Comparison of ENCODE assay signal across 8 cellular contexts in the genomic region with DNA sequence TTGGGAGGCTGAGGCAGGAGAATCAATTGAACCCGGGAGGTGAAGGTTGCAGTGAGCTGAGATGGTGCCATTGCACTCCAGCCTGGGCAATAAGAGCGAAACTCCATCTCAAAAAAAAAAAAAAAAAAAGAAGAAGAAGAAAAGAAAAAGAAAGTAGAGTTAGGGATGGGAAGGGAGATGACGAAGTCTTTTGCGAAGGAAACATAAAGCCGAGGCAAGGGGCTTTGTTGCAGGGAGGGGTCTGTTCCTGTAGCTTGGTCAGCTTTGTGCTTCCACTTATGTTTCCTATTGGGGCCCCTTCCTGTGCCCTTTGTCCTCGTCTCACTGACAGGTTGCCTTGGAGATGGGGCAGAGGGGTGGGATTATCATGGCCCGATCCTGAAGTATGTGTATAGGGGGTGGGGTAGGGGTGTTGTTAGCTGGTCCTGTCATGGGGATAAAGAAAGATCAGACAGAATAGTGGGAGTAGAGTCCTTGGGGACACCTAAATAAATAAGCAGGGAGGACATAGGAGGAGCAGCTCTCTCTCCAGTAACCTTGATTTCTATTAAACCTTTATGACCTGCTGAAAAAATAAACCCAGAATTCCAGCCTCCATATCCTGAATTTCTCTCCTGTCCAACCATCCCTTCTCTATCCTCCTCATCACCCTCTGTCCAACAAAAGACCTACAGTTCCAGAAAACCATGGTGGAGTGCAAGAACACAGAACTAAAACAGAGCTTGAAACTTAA. TPM values are rescaled to one million over a fixed set of nuclear protein-coding genes. Genes with fewer than 3 reads are reported as not detected.
DNase-seq lines count a peak whose midpoint lies in the region; ATAC-seq lines count a peak whose summit lies in the region.

No MANE protein-coding gene starts in this region.

- ATAC-seq in GM18502 (IDR thresholded peaks at IDR 0.05; ENCODE audit: poor library complexity, unreplicated experiment) = no peak
- no peak for ATAC-seq in HG03378 (IDR thresholded peaks at IDR 0.05; ENCODE audit: unreplicated experiment)

- DNase-seq in NCI-H2029 treated with DMSO at 0.1 percent for 48 hours (lab: John Stamatoyannopoulos, UW) = peak; percentile 75
- peak; percentile 46 to 75 for DNase-seq in lung microvascular endothelial cell (ENCODE audit: low read depth in 2 of 2)
- no peak for DNase-seq in G401 (ENCODE audit: low spot score)
- DNase-seq in DMS 273 treated with DMSO at 0.1 percent for 48 hours (lab: John Stamatoyannopoulos, UW) = no peak

- WGBS in adipose tissue, 3 donors = 21 to 49% (median 23%) methylated on average over 6 to 7 of the region's 7 CpGs

- H3K4me3 ChIP-seq in GM08714 (ENCODE audit: low read length) = peak overlapping the region; percentile 79; the same call in 1 of the 2 replicates

- peak overlapping the region; percentile 68 for H3K27ac ChIP-seq in adipose tissue (ENCODE audit: low read depth, low read length)

- in situ Hi-C loops in G401 (cut with HindIII; ENCODE audit: low sequenced_read_pairs) = no loop called here

RNA-seq across cellular contexts. Expression of a gene that starts 1.2 kb away (rescaled TPM):
- polyA plus RNA-seq in adipose tissue = 100 to 1,000 TPM; 140 to 335 (median 301) TPM
- total RNA-seq in lung microvascular endothelial cell = 469 and 552 TPM in 2 replicates
- total RNA-seq in G401 (2014; rRNA removed; shearing (Covaris generic)) = 868 and 869 TPM in 2 replicates

RNA-seq across cellular contexts. Expression of a gene that starts 2.3 kb away (rescaled TPM):
- polyA plus RNA-seq in adipose tissue = 1 to 10 TPM; 2.4 to 4.4 (median 3.9) TPM
- 1.4 and 2.6 TPM in 2 replicates for total RNA-seq in lung microvascular endothelial cell
- total RNA-seq in G401 (2014; rRNA removed; shearing (Covaris generic)) = 3.2 and 7.1 TPM in 2 replicates

RNA-seq across cellular contexts. Expression of a gene that starts 8.4 kb away (rescaled TPM):
- 100 to 1,000 TPM in 2 of 3 donors, 10 to 100 TPM in 1; 21.9 to 213 (median 122) TPM for polyA plus RNA-seq in adipose tissue
- 109 and 159 TPM in 2 replicates for total RNA-seq in lung microvascular endothelial cell
- 141 and 183 TPM in 2 replicates for total RNA-seq in G401 (2014; rRNA removed; shearing (Covaris generic))

RNA-seq across cellular contexts. Expression of a gene that starts 14.3 kb away (rescaled TPM):
- polyA plus RNA-seq in adipose tissue = under 1 TPM in 2 of 3 donors, not detected in 1; 0.06 to 0.22 TPM
- not detected in 2 replicates for total RNA-seq in lung microvascular endothelial cell
- not detected in 2 replicates for total RNA-seq in G401 (2014; rRNA removed; shearing (Covaris generic))

RNA-seq across cellular contexts. Expression of a gene that starts 15.9 kb away (rescaled TPM):
- polyA plus RNA-seq in adipose tissue = under 1 TPM in 1 of 3 donors, not detected in 2; 0.16 TPM
- total RNA-seq in lung microvascular endothelial cell = not detected in 2 replicates
- total RNA-seq in G401 (2014; rRNA removed; shearing (Covaris generic)) = not detected in 2 replicates

Comparison
In these comparisons a context has a peak if more than half of its experiments do, and no peak if none do; other contexts are left out.
1. DNase-seq: peak in NCI-H2029 treated with DMSO at 0.1 percent for 48 hours (single experiment) and lung microvascular endothelial cell (2 of 2); none in G401 (single experiment) and DMS 273 treated with DMSO at 0.1 percent for 48 hours (single experiment).